Comparison of ENCODE assay signal across 9 cellular contexts in genomic region chr9:97462159-97462558, GRCh38.
"Had no signal": no experiment of that assay in that cellular context is flagged by ENCODE, and none has a peak within 500 bp of the region (broad histone marks: within the 10 kb centered on the region; RNA-seq: fewer than 3 reads in every experiment).

No MANE protein-coding gene starts in this region.

- H2AFZ ChIP-seq: GM23248 had no signal

- H3K4me3 ChIP-seq: GM23248, HAP-1 had no signal

- H3K9ac ChIP-seq: GM23248 had no signal

- H3K9me3 ChIP-seq: HAP-1 had no signal

- H3K4me1 ChIP-seq: HAP-1 had no signal

- H3K27me3 Mint-ChIP-seq: IgD-negative memory B cell had no signal

- DNase-seq: GM23248, GOT3, H7, HFFc6, KG1 had no signal

- H3K27ac Mint-ChIP-seq: HFFc6, IgD-negative memory B cell had no signal

- H3K36me3 ChIP-seq: HAP-1 had no signal

- ATAC-seq: HCT116 had no signal

- H3K4me3 Mint-ChIP-seq: HFFc6, IgD-negative memory B cell had no signal

- H3K27ac ChIP-seq: GM23248, HL-60 had no signal

- H3K9me3 Mint-ChIP-seq: HFFc6, IgD-negative memory B cell had no signal
